Comparison of ENCODE assay signal across 8 cellular contexts in the genomic region with DNA sequence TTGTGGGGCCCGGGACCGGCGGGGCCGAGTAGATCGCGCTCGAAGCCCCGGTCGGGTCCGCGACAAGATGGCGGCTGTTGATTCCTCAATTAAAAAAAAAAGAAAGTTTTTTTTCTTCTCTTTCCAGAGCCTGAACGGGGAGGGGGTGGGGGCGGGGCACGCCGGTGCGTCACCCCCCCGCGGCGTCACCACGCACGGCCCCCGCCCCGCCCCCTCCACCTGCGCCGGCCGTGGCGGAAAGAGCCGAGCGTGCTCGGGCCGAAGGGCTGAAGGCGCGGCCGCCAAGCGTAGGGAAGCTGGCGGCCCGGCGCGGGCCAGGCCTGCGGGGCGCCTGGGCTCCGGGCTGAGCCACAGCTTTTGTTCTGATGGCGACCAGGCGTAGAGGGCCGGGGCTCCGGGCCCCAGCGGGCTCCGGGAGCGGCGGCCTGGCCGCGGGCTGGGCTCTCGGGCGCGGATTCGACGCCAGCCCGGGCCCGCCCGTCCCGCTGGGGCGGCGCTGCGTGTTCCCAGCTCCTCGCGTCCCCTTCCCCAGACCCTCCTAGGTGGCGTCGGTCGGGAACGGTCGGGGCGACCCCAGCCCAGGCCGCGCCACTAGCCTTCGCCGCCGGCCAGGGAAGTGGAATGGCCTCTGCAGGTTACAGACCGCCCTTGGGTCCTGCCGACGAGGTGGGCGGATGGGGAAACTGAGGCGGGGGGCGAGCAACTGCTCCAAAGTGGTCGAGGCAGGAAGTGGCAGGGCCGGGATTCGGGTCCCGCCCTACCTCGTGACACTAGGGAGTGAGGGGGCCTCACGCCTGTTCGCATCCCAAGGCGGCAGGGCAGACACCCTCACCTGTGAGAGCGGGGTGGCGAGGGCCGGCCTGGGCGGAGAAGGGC. TPM values are rescaled to one million over a fixed set of nuclear protein-coding genes. Genes with fewer than 3 reads are reported as not detected.
DNase-seq lines count a peak whose midpoint lies in the region; ATAC-seq and TF ChIP-seq lines count a peak whose summit lies in the region.

A gene (minus strand): TSS at position 91 of the 876 bp plus-strand sequence. CDS start 797 bp downstream, outside the sequence.

- H3K36me3 ChIP-seq in NT2/D1 (ENCODE audit: insufficient read depth, insufficient read length, low read length): peaks cover 21% of the 10 kb centered on the region
- H3K36me3 ChIP-seq in endodermal cell (ENCODE audit: control insufficient read depth, insufficient read depth, low read length): peaks cover 6% of the 10 kb centered on the region

- peak within 1 kb of the TSS; percentile 79 for H3K27ac ChIP-seq in endodermal cell (ENCODE audit: low read depth, low read length)

- H3K4me1 ChIP-seq in NT2/D1 (ENCODE audit: insufficient read depth, insufficient read length) (peaks cover 5% of the 10 kb centered on the region), endodermal cell (ENCODE audit: control insufficient read depth, insufficient read depth, low read length) (no peaks in the 10 kb centered on the region)

- TF ChIP-seq CTCF in endodermal cell (conservative IDR thresholded peaks at IDR 0.05): no peak

- peaks cover 20% of the 10 kb centered on the region for H3K36me3 Mint-ChIP-seq in activated CD8-positive, alpha-beta memory T cell treated with anti-CD3 and anti-CD28 coated beads, Interleukin-2, amount 10 ng/mL, durations not matched to agents 7 days and 5 days
- H3K36me3 Mint-ChIP-seq in endodermal cell (ENCODE audit: low read depth): peaks cover 21% of the 10 kb centered on the region

- H3K4me1 Mint-ChIP-seq in activated CD8-positive, alpha-beta memory T cell treated with anti-CD3 and anti-CD28 coated beads, Interleukin-2, amount 10 ng/mL, durations not matched to agents 7 days and 5 days: peaks cover 35% of the 10 kb centered on the region
- peaks cover 22% of the 10 kb centered on the region for H3K4me1 Mint-ChIP-seq in endodermal cell

- H3K9ac ChIP-seq in NT2/D1 (ENCODE audit: insufficient read length, low read depth) (peak within 1 kb of the TSS; percentile 95), endodermal cell (ENCODE audit: extremely low read depth, low read length, poor library complexity, severe bottlenecking) (peak within 1 kb of the TSS; percentile 83)

- H3K9me3 Mint-ChIP-seq in activated CD8-positive, alpha-beta memory T cell treated with anti-CD3 and anti-CD28 coated beads, Interleukin-2, amount 10 ng/mL, durations not matched to agents 7 days and 5 days (ENCODE audit: low read depth): no peaks in the 10 kb centered on the region
- no peaks in the 10 kb centered on the region for H3K9me3 Mint-ChIP-seq in endodermal cell

- H3K27me3 ChIP-seq in NT2/D1 (ENCODE audit: insufficient read depth, insufficient read length) (no peaks in the 10 kb centered on the region), endodermal cell (ENCODE audit: control insufficient read depth, insufficient read depth, low read length, poor library complexity, severe bottlenecking) (no peaks in the 10 kb centered on the region)

- CTCF ChIA-PET in activated CD8-positive, alpha-beta memory T cell treated with anti-CD3 and anti-CD28 coated beads, Interleukin-2, amount 10 ng/mL, durations not matched to agents 7 days and 5 days (lab: Charles Lee): interaction anchor here (0.6 to 1.3 kb wide), 2 partner anchors 84 to 373 kb away, joined by 3 to 4 read pairs; no protein-coding TSS in a partner anchor

- H3K4me3 ChIP-seq in NT2/D1 (ENCODE audit: insufficient read length, low read depth): peak within 1 kb of the TSS; percentile 89
- peak within 1 kb of the TSS; percentile 88 for H3K4me3 ChIP-seq in endodermal cell (ENCODE audit: low read length)

- H3K9me3 ChIP-seq in NT2/D1 (ENCODE audit: insufficient read depth, low read length): no peaks in the 10 kb centered on the region
- H3K9me3 ChIP-seq in endodermal cell (ENCODE audit: control insufficient read depth, low read length): no peaks in the 10 kb centered on the region

- peaks cover 10% of the 10 kb centered on the region for H3K27me3 Mint-ChIP-seq in activated CD8-positive, alpha-beta memory T cell treated with anti-CD3 and anti-CD28 coated beads, Interleukin-2, amount 10 ng/mL, durations not matched to agents 7 days and 5 days
- no peaks in the 10 kb centered on the region for H3K27me3 Mint-ChIP-seq in endodermal cell (ENCODE audit: insufficient read depth)

- peak; percentile 76 for DNase-seq in CMK (ENCODE audit: low read depth)
- DNase-seq in HUDEP-2 (lab: John Stamatoyannopoulos, UW; ENCODE audit: unreplicated experiment in 76 of 76): peak in 70 of 76 experiments; percentile 24 to 89 (median 73)
- peak; percentile 87 for DNase-seq in NT2/D1 (ENCODE audit: low read depth, low spot score)
- DNase-seq in activated CD8-positive, alpha-beta memory T cell treated with anti-CD3 and anti-CD28 coated beads, Interleukin-2, amount 10 ng/mL, durations not matched to agents 7 days and 5 days: peak; percentile 90
- peak; percentile 95 for DNase-seq in endodermal cell
- peak; percentile 93 for DNase-seq in mesenteric fat pad (ENCODE audit: low spot score)
- peak; percentile 63 for DNase-seq in stimulated activated CD8-positive, alpha-beta memory T cell treated with anti-CD3 and anti-CD28 coated beads, Interleukin-15, amount 100 ng/mL, for 1 hour (ENCODE audit: low read depth)

- ATAC-seq in GM21360 (IDR thresholded peaks at IDR 0.05; ENCODE audit: unreplicated experiment): peak; percentile 66
- peak; percentile 90 for ATAC-seq in activated CD8-positive, alpha-beta memory T cell treated with anti-CD3 and anti-CD28 coated beads, Interleukin-2, amount 10 ng/mL, durations not matched to agents 7 days and 5 days

- peak within 1 kb of the TSS; percentile 82 for H3K27ac Mint-ChIP-seq in activated CD8-positive, alpha-beta memory T cell treated with anti-CD3 and anti-CD28 coated beads, Interleukin-2, amount 10 ng/mL, durations not matched to agents 7 days and 5 days
- peak within 1 kb of the TSS; percentile 87 for H3K27ac Mint-ChIP-seq in endodermal cell

- 10 to 35% methylated on average over 27 to 96 of the region's 96 CpGs for WGBS in endodermal cell (ENCODE audit: insufficient coverage in 1 of 2, insufficient read length in 1 of 2), 2 experiments

- H3K4me3 Mint-ChIP-seq in activated CD8-positive, alpha-beta memory T cell treated with anti-CD3 and anti-CD28 coated beads, Interleukin-2, amount 10 ng/mL, durations not matched to agents 7 days and 5 days: peak within 1 kb of the TSS; percentile 82
- H3K4me3 Mint-ChIP-seq in endodermal cell: peak within 1 kb of the TSS; percentile 89

RNA-seq across cellular contexts. Expression of the gene that starts here (rescaled TPM):
- 10 to 100 TPM; 49.2 to 53.2 TPM for total RNA-seq in activated CD8-positive, alpha-beta memory T cell treated with anti-CD3 and anti-CD28 coated beads, Interleukin-2, amount 10 ng/mL, durations not matched to agents 7 days and 5 days
- total RNA-seq in endodermal cell: 100 to 1,000 TPM in 1 of 2 donors, 10 to 100 TPM in 1; 71.1 to 103 TPM
- polyA plus RNA-seq in endodermal cell (2013, experiment 1 of 2): 40.4 TPM
- polyA plus RNA-seq in endodermal cell (2013, experiment 2 of 2): 41.5 TPM
- total RNA-seq in mesenteric fat pad: 67.0 TPM

Comparison
In these comparisons a context has a peak if more than half of its experiments do, and no peak if none do; other contexts are left out.
1. Peak in every context shown above with its lines: DNase-seq, ATAC-seq, H3K4me3 ChIP-seq and H3K27ac ChIP-seq.